ENCODE assay signal across 30 cellular contexts in genomic region chr11:34773826-34774225, GRCh38.
DNase-seq lines count a peak whose midpoint lies in the region; ATAC-seq, FAIRE-seq and TF ChIP-seq lines count a peak whose summit lies in the region.
"Had no signal": no experiment of that assay in that cellular context is flagged by ENCODE, and none has a peak within 500 bp of the region (broad histone marks: within the 10 kb centered on the region; RNA-seq: fewer than 3 reads in every experiment).

No MANE protein-coding gene starts in this region.

- H3K9ac ChIP-seq in liver (ENCODE audit: low read depth in 1 of 2, low read length in 2 of 2) (no peak overlapping the region), HepG2 (ENCODE audit: insufficient read depth, low read depth, low read length) (no peak overlapping the region)
- H3K9ac ChIP-seq: BLaER1 treated with 17β-estradiol and CSF1 and Interleukin-3, amounts not matched to agents 10 nM and 100 nM had no signal

- no peak overlapping the region for H3K4me3 ChIP-seq in liver (ENCODE audit: low read depth in 1 of 3, low read length in 3 of 3)
- no peak overlapping the region for H3K4me3 ChIP-seq in HepG2 (replicated peaks in 1 of 3; ENCODE audit: insufficient read depth in 1 of 3, low read depth in 2 of 3, low read length in 3 of 3)
- H3K4me3 ChIP-seq: adrenal gland; BLaER1 treated with 17β-estradiol and CSF1 and Interleukin-3, amounts not matched to agents 10 nM and 100 nM; tibial artery had no signal

- no peak for ATAC-seq in HepG2
- no peak for ATAC-seq in activated naive CD4-positive, alpha-beta T cell treated with anti-CD3 and anti-CD28 coated beads, Interleukin-2, amount 50 U/mL, for 72 hours
- ATAC-seq: activated CD4-positive, CD25-positive, alpha-beta regulatory T cell treated with anti-CD3 and anti-CD28 coated beads, Interleukin-2, amount 50 U/mL, for 24 hours; activated CD8-positive, alpha-beta T cell treated with anti-CD3 and anti-CD28 coated beads, Interleukin-2, amount 10 ng/mL, durations not matched to agents 7 days and 5 days; stimulated activated naive CD8-positive, alpha-beta T cell treated with anti-CD3 and anti-CD28 coated beads, Interleukin-15, Interleukin-2, amounts not matched to agents 100 U/mL and 50 U/mL, for 24 hours had no signal

- intact Hi-C loops in HepG2 (cut with micrococcal nuclease; ENCODE audit: unreplicated experiment): no loop called here

- H3K4me1 ChIP-seq in liver (ENCODE audit: control insufficient read depth in 4 of 4, insufficient read depth in 4 of 4, low read length in 3 of 4) (peaks cover 0 to 19% (median 14%) of the 10 kb centered on the region in 4 donors), HepG2 (ENCODE audit: insufficient read depth, low read length) (no peaks in the 10 kb centered on the region; the same call in 1 of the 2 replicates)
- H3K4me1 ChIP-seq: adrenal gland; BLaER1 treated with 17β-estradiol and CSF1 and Interleukin-3, amounts not matched to agents 10 nM and 100 nM had no signal

- DNase-seq in HepG2 (ENCODE audit: low spot score): no peak
- peak; percentile 58 for DNase-seq in amniotic epithelial cell (ENCODE audit: low read depth)
- peak; percentile 37 for DNase-seq in fibroblast of the conjunctiva (ENCODE audit: low read depth)
- DNase-seq in DMS114 treated with DMSO at 0.1 percent for 48 hours (lab: John Stamatoyannopoulos, UW; ENCODE audit: unreplicated experiment): no peak
- no peak for DNase-seq in NCI-H2227 treated with DMSO at 0.1 percent for 48 hours (lab: John Stamatoyannopoulos, UW)
- no peak for DNase-seq in activated naive CD4-positive, alpha-beta T cell treated with anti-CD3 and anti-CD28 coated beads, Interleukin-2, amount 50 U/mL, for 72 hours (ENCODE audit: low spot score in 2 of 2)
- DNase-seq in NCI-H510A (lab: John Stamatoyannopoulos, UW): no peak
- DNase-seq: activated CD8-positive, alpha-beta T cell treated with anti-CD3 and anti-CD28 coated beads, Interleukin-2, amount 10 ng/mL, durations not matched to agents 7 days and 5 days; activated gamma-delta T cell treated with Interleukin-2 at 50 U/mL for 16 hours; adrenal gland; caudate nucleus; dermis blood vessel endothelial cell; foreskin melanocyte; H7; hypothalamus; KG1; MV-4-11; NCI-H69; SIG-M5; stimulated activated CD4-positive, alpha-beta T cell treated with anti-CD3 and anti-CD28 coated beads, Interleukin-4, amount 100 ng/mL, for 4 hours; stimulated activated naive CD8-positive, alpha-beta T cell treated with anti-CD3 and anti-CD28 coated beads, Interleukin-15, Interleukin-2, amounts not matched to agents 100 U/mL and 50 U/mL, for 24 hours; tibial artery had no signal

- no TSS peak for BruUV-seq in HepG2 (replicated peaks; lab: Mats Ljungman, UMichigan)

- TF ChIP-seq CTCF in liver (IDR thresholded peaks at IDR 0.05; ENCODE audit: low read depth, low read length, missing input control) (no peak), HepG2 (CRISPR knock-in tag; IDR thresholded peaks at IDR 0.05) (no peak)

- POLR2A ChIA-PET in HepG2 (lab: Yijun Ruan, JAX): interaction anchor here (1.0 kb wide), 1 partner anchor 173 kb away, joined by 3 read pairs; no protein-coding TSS in a partner anchor

- no peak overlapping the region for H3K4me2 ChIP-seq in HepG2 (ENCODE audit: low read depth, low read length)
- H3K4me2 ChIP-seq: BLaER1 treated with 17β-estradiol and CSF1 and Interleukin-3, amounts not matched to agents 10 nM and 100 nM had no signal

- no peak for TF ChIP-seq EP300 in HepG2 (IDR thresholded peaks at IDR 0.05; ENCODE audit: low read depth in 2 of 2, low read length in 2 of 2)
- no peak for TF ChIP-seq EP300 in HepG2 (CRISPR knock-in tag; IDR thresholded peaks at IDR 0.05; ENCODE audit: borderline replicate concordance)

- no peak for FAIRE-seq in HepG2 (lab: Jason Lieb, UNC)
- FAIRE-seq: A204.1, G401.6, GM18507, islet of Langerhans had no signal

- CTCF ChIA-PET in HepG2 (lab: Yijun Ruan, JAX; ENCODE audit: low intra/inter-chr PET ratio, low total read pairs): no interaction called here

- no peaks in the 10 kb centered on the region for H3K27me3 ChIP-seq in liver (ENCODE audit: control insufficient read depth in 4 of 4, insufficient read depth in 4 of 4, low read length in 3 of 4)
- H3K27me3 ChIP-seq in HepG2 (ENCODE audit: control insufficient read depth in 1 of 2, insufficient read depth in 2 of 2, low read length in 2 of 2): no peaks in the 10 kb centered on the region; a peak in 1 of 5 replicates
- H3K27me3 ChIP-seq: adrenal gland; BLaER1 treated with 17β-estradiol and CSF1 and Interleukin-3, amounts not matched to agents 10 nM and 100 nM; neutrophil had no signal

- H3K36me3 ChIP-seq in liver (ENCODE audit: control insufficient read depth in 4 of 4, insufficient read depth in 3 of 4, low read depth in 1 of 4, low read length in 3 of 4): no peaks in the 10 kb centered on the region
- H3K36me3 ChIP-seq in HepG2 (replicated peaks in 1 of 2; ENCODE audit: control insufficient read depth in 1 of 2, insufficient read depth in 2 of 2, low read length in 2 of 2): no peaks in the 10 kb centered on the region
- H3K36me3 ChIP-seq: adrenal gland; BLaER1 treated with 17β-estradiol and CSF1 and Interleukin-3, amounts not matched to agents 10 nM and 100 nM; neutrophil; tibial artery had no signal

- no peak for TF ChIP-seq POLR2A in HepG2 (IDR thresholded peaks at IDR 0.05; ENCODE audit: insufficient read depth in 1 of 2, low read depth in 2 of 2, low read length in 2 of 2)

- 7% methylated on average over 1 of the region's 1 CpG for WGBS in liver
- 41% methylated on average over 1 of the region's 1 CpG for WGBS in HepG2 (ENCODE audit: low lambda C conversion rate)

- no peaks in the 10 kb centered on the region for H3K36me3 Mint-ChIP-seq in activated naive CD4-positive, alpha-beta T cell treated with anti-CD3 and anti-CD28 coated beads, Interleukin-2, amount 50 U/mL, for 72 hours

- H3K9me3 ChIP-seq in liver (ENCODE audit: control insufficient read depth in 4 of 4, low read length in 3 of 4) (no peaks in the 10 kb centered on the region), HepG2 (ENCODE audit: low read length) (no peaks in the 10 kb centered on the region)
- H3K9me3 ChIP-seq: adrenal gland; BLaER1 treated with 17β-estradiol and CSF1 and Interleukin-3, amounts not matched to agents 10 nM and 100 nM; neutrophil; tibial artery had no signal

- H3K27ac Mint-ChIP-seq in activated naive CD4-positive, alpha-beta T cell treated with anti-CD3 and anti-CD28 coated beads, Interleukin-2, amount 50 U/mL, for 72 hours: no peak overlapping the region
- H3K27ac Mint-ChIP-seq: activated CD8-positive, alpha-beta T cell treated with anti-CD3 and anti-CD28 coated beads, Interleukin-2, amount 10 ng/mL, durations not matched to agents 7 days and 5 days had no signal

- H3K27ac ChIP-seq in liver (ENCODE audit: low read depth in 1 of 2, low read length in 2 of 2) (peak overlapping the region in 1 of 2 donors; percentile 8), HepG2 (ENCODE audit: extremely low read length, insufficient read depth, low read length) (no peak overlapping the region)
- H3K27ac ChIP-seq: adrenal gland; BLaER1 treated with 17β-estradiol and CSF1 and Interleukin-3, amounts not matched to agents 10 nM and 100 nM; neutrophil had no signal

- no peak overlapping the region for H2AFZ ChIP-seq in HepG2 (ENCODE audit: low read length)

- no peaks in the 10 kb centered on the region for H4K20me1 ChIP-seq in HepG2 (ENCODE audit: insufficient read depth, low read length)
- H4K20me1 ChIP-seq: BLaER1 treated with 17β-estradiol and CSF1 and Interleukin-3, amounts not matched to agents 10 nM and 100 nM had no signal

- H3K9me3 Mint-ChIP-seq in activated naive CD4-positive, alpha-beta T cell treated with anti-CD3 and anti-CD28 coated beads, Interleukin-2, amount 50 U/mL, for 72 hours: no peaks in the 10 kb centered on the region

- H3K79me2 ChIP-seq in HepG2 (ENCODE audit: insufficient read depth, low read length): no peaks in the 10 kb centered on the region

- in situ Hi-C loops in HepG2 (cut with HindIII; ENCODE audit: extremely low pct_ligation_motif_present, low pct_unique_long_range_greater_than_20kb): no loop called here

- TF ChIP-seq RAD21 in liver (IDR thresholded peaks at IDR 0.05): peak in 1 of 2 donors; percentile 17
- no peak for TF ChIP-seq RAD21 in HepG2 (CRISPR knock-in tag; IDR thresholded peaks at IDR 0.05)

TF ChIP-seq in liver, 16 proteins besides CTCF, POLR2A, EP300 and RAD21 (continues in another document):
- TF ChIP-seq JUND (IDR thresholded peaks at IDR 0.05): peak; percentile 21 to 55
- TF ChIP-seq MAX (IDR thresholded peaks at IDR 0.05): no peak
- TF ChIP-seq HNF4G (IDR thresholded peaks at IDR 0.05): no peak
- peak; percentile 28 for TF ChIP-seq YY1 (IDR thresholded peaks at IDR 0.05)
- peak; percentile 13 for TF ChIP-seq SP1 (IDR thresholded peaks at IDR 0.05)
- TF ChIP-seq EGR1 (IDR thresholded peaks at IDR 0.05; ENCODE audit: low read depth in 2 of 2): no peak
- no peak for TF ChIP-seq NR2F2 (IDR thresholded peaks at IDR 0.05)
- peak in 1 of 2 donors; percentile 43 for TF ChIP-seq RXRA (IDR thresholded peaks at IDR 0.05)
- no peak for TF ChIP-seq ATF3 (IDR thresholded peaks at IDR 0.05)

TF ChIP-seq in HepG2, 621 proteins besides CTCF, POLR2A, EP300 and RAD21:
- no peak for TF ChIP-seq ONECUT2 (CRISPR knock-in tag; IDR thresholded peaks at IDR 0.05)

Comparison
In these comparisons a context has a peak if more than half of its experiments do, and no peak if none do; other contexts are left out.
1. DNase-seq: peak in amniotic epithelial cell (single experiment) and fibroblast of the conjunctiva (single experiment); none in HepG2 (single experiment), DMS114 treated with DMSO at 0.1 percent for 48 hours (single experiment), NCI-H2227 treated with DMSO at 0.1 percent for 48 hours (single experiment), activated naive CD4-positive, alpha-beta T cell treated with anti-CD3 and anti-CD28 coated beads, Interleukin-2, amount 50 U/mL, for 72 hours (0 of 2) and NCI-H510A (single experiment).